10 cellular contexts compared by ENCODE assay signal in genomic region chrX:79366556-79366887, GRCh38. TPM values are rescaled to one million over a fixed set of nuclear protein-coding genes. Genes with fewer than 3 reads are reported as not detected.
DNase-seq lines count a peak whose midpoint lies in the region; ATAC-seq and TF ChIP-seq lines count a peak whose summit lies in the region.
"Had no signal": no experiment of that assay in that cellular context is flagged by ENCODE, and none has a peak within 500 bp of the region (broad histone marks: within the 10 kb centered on the region; RNA-seq: fewer than 3 reads in every experiment).

No MANE protein-coding gene starts in this region.

- H3K4me2 ChIP-seq in Karpas-422 (ENCODE audit: low read depth, low read length, poor library complexity, severe bottlenecking) = no peak overlapping the region

- H3K27ac Mint-ChIP-seq in activated CD4-positive, alpha-beta memory T cell treated with anti-CD3 and anti-CD28 coated beads, Interleukin-2, amount 10 ng/mL, durations not matched to agents 7 days and 5 days = peak overlapping the region; percentile 95

- no peaks in the 10 kb centered on the region for H3K79me2 ChIP-seq in Karpas-422 (ENCODE audit: low read length)

- TF ChIP-seq CTCF in cardiac muscle cell (IDR thresholded peaks at IDR 0.05; ENCODE audit: low read depth, low read length) (no peak), kidney epithelial cell (IDR thresholded peaks at IDR 0.05; ENCODE audit: insufficient read depth, low read length, poor library complexity, severe bottlenecking) (no peak), upper lobe of left lung (IDR thresholded peaks at IDR 0.05) (no peak)

- H3K9me3 ChIP-seq in cardiac muscle cell (ENCODE audit: low read depth) = no peaks in the 10 kb centered on the region
- H3K9me3 ChIP-seq in upper lobe of left lung = no peaks in the 10 kb centered on the region
- H3K9me3 ChIP-seq in Karpas-422 (ENCODE audit: low read length) = peaks cover 7% of the 10 kb centered on the region

- no peak overlapping the region for H3K9ac ChIP-seq in Karpas-422 (ENCODE audit: low read length)

- no peaks in the 10 kb centered on the region for H3K9me2 ChIP-seq in Karpas-422 (replicated peaks; ENCODE audit: insufficient read depth, low read length)

- no peak overlapping the region for H2AFZ ChIP-seq in Karpas-422 (ENCODE audit: low read length)

- H3K4me3 ChIP-seq in cardiac muscle cell (peak overlapping the region; percentile 30), kidney epithelial cell (ENCODE audit: low read depth, low read length) (peak overlapping the region; percentile 32), upper lobe of left lung (peak overlapping the region in 3 of 4 donors; percentile 39 to 55 (median 47)), Karpas-422 (ENCODE audit: low read length) (no peak overlapping the region)

- no peaks in the 10 kb centered on the region for H3K36me3 ChIP-seq in cardiac muscle cell
- no peaks in the 10 kb centered on the region for H3K36me3 ChIP-seq in kidney epithelial cell (ENCODE audit: control insufficient read depth, insufficient read depth, low read length)
- no peaks in the 10 kb centered on the region for H3K36me3 ChIP-seq in upper lobe of left lung
- H3K36me3 ChIP-seq in Karpas-422 (ENCODE audit: insufficient read depth, low read length) = no peaks in the 10 kb centered on the region

- H3K4me3 Mint-ChIP-seq in activated CD4-positive, alpha-beta memory T cell treated with anti-CD3 and anti-CD28 coated beads, Interleukin-2, amount 10 ng/mL, durations not matched to agents 7 days and 5 days = peak overlapping the region; percentile 94

- H3K27ac ChIP-seq in cardiac muscle cell (no peak overlapping the region), upper lobe of left lung (peak overlapping the region; percentile 44 to 77 (median 67)), Karpas-422 (ENCODE audit: low read length) (no peak overlapping the region)
- H3K27ac ChIP-seq: C4-2B had no signal

- 12 to 21% methylated on average over 2 to 6 of the region's 6 CpGs for WGBS in upper lobe of left lung, 2 donors

- no peaks in the 10 kb centered on the region for H4K20me1 ChIP-seq in Karpas-422 (ENCODE audit: insufficient read depth, low read depth, low read length)

- POLR2A ChIA-PET in activated CD4-positive, alpha-beta memory T cell treated with anti-CD3 and anti-CD28 coated beads, Interleukin-2, amount 10 ng/mL, durations not matched to agents 7 days and 5 days (lab: Charles Lee) = interaction anchor here (0.9 to 3.9 kb wide), 14 partner anchors 41 to 420 kb away, joined by 3 to 16 read pairs (median 5); partner anchors contain the start of gene P2RY10

- H3K36me3 Mint-ChIP-seq in activated CD4-positive, alpha-beta memory T cell treated with anti-CD3 and anti-CD28 coated beads, Interleukin-2, amount 10 ng/mL, durations not matched to agents 7 days and 5 days (ENCODE audit: low read depth) = peaks cover 28% of the 10 kb centered on the region

- ATAC-seq in Right ventricle myocardium superior (ENCODE audit: poor library complexity) = no peak
- no peak for ATAC-seq in upper lobe of left lung (ENCODE audit: low FRiP score in 2 of 2)

- DNase-seq in cardiac muscle cell (ENCODE audit: low read depth in 1 of 2, low spot score in 1 of 2) (no peak), Right ventricle myocardium superior (no peak), kidney epithelial cell (ENCODE audit: low read depth) (no peak), upper lobe of left lung (no peak), COR-L47 (lab: John Stamatoyannopoulos, UW) (no peak), Karpas-422 (no peak)
- DNase-seq in activated CD4-positive, alpha-beta memory T cell treated with anti-CD3 and anti-CD28 coated beads, Interleukin-2, amount 10 ng/mL, durations not matched to agents 7 days and 5 days = no peak
- no peak for DNase-seq in stimulated activated CD4-positive, alpha-beta T cell treated with anti-CD3 and anti-CD28 coated beads, Interleukin-15, amount 100 ng/mL, for 24 hours
- DNase-seq: NCI-H187 treated with DMSO at 0.1 percent for 48 hours had no signal

- H3K9me3 Mint-ChIP-seq in activated CD4-positive, alpha-beta memory T cell treated with anti-CD3 and anti-CD28 coated beads, Interleukin-2, amount 10 ng/mL, durations not matched to agents 7 days and 5 days = no peaks in the 10 kb centered on the region

- no peak for TF ChIP-seq EP300 in upper lobe of left lung (IDR thresholded peaks at IDR 0.05)

- H3K4me1 ChIP-seq in cardiac muscle cell (ENCODE audit: low read depth) (peaks cover 6% of the 10 kb centered on the region), upper lobe of left lung (no peaks in the 10 kb centered on the region), Karpas-422 (ENCODE audit: low read length) (no peaks in the 10 kb centered on the region)

- CTCF ChIA-PET in activated CD4-positive, alpha-beta memory T cell treated with anti-CD3 and anti-CD28 coated beads, Interleukin-2, amount 10 ng/mL, durations not matched to agents 7 days and 5 days (lab: Charles Lee) = interaction anchor here (1.1 to 1.7 kb wide), 3 partner anchors 47 to 201 kb away, joined by 3 to 5 read pairs (median 4); no protein-coding TSS in a partner anchor

- no peak for TF ChIP-seq POLR2A in upper lobe of left lung (IDR thresholded peaks at IDR 0.05)

- no peaks in the 10 kb centered on the region for H3K27me3 Mint-ChIP-seq in activated CD4-positive, alpha-beta memory T cell treated with anti-CD3 and anti-CD28 coated beads, Interleukin-2, amount 10 ng/mL, durations not matched to agents 7 days and 5 days

- H3K4me1 Mint-ChIP-seq in activated CD4-positive, alpha-beta memory T cell treated with anti-CD3 and anti-CD28 coated beads, Interleukin-2, amount 10 ng/mL, durations not matched to agents 7 days and 5 days = peaks cover 29% of the 10 kb centered on the region

- intact Hi-C loops in Right ventricle myocardium superior (cut with DNase I) = no loop called here

- H3K27me3 ChIP-seq in cardiac muscle cell (no peaks in the 10 kb centered on the region), kidney epithelial cell (ENCODE audit: control insufficient read depth, insufficient read depth, low read length) (no peaks in the 10 kb centered on the region), upper lobe of left lung (no peaks in the 10 kb centered on the region), Karpas-422 (ENCODE audit: low read length) (no peaks in the 10 kb centered on the region)

RNA-seq across cellular contexts. Expression of gene ITM2A, which starts 0.6 kb away (rescaled TPM):
- 12.9 and 14.7 TPM in 2 replicates for total RNA-seq in cardiac muscle cell
- 20.8 and 24.1 TPM in 2 replicates for polyA plus RNA-seq in cardiac muscle cell
- 70.9 TPM for total RNA-seq in Right ventricle myocardium superior
- 100 to 1,000 TPM; 145 to 157 TPM for total RNA-seq in activated CD4-positive, alpha-beta memory T cell treated with anti-CD3 and anti-CD28 coated beads, Interleukin-2, amount 10 ng/mL, durations not matched to agents 7 days and 5 days
- total RNA-seq in kidney epithelial cell = not detected in 2 replicates
- total RNA-seq in upper lobe of left lung = 10 to 100 TPM in 5 of 6 donors, not detected in 1; 17.8 to 56.9 (median 24.0) TPM
- not detected in 2 replicates for total RNA-seq in Karpas-422 (2014; rRNA removed; shearing (Covaris generic); ENCODE audit: low replicate concordance)

Comparison
In these comparisons a context has a peak if more than half of its experiments do, and no peak if none do; other contexts are left out.
1. H3K27ac ChIP-seq: peak in upper lobe of left lung (4 of 4); none in cardiac muscle cell (single experiment) and Karpas-422 (single experiment).